8 cellular contexts compared by ENCODE assay signal in genomic region chr16:84116720-84117481, GRCh38. TPM values are rescaled to one million over a fixed set of nuclear protein-coding genes. Genes with fewer than 3 reads are reported as not detected.
A peak's percentile ranks its signal among the peaks of the same experiment; 100 is the strongest.
DNase-seq lines count a peak whose midpoint lies in the region; ATAC-seq and TF ChIP-seq lines count a peak whose summit lies in the region.

MBTPS1 (minus strand) TSS chr16:84116942; CDS start chr16:84101783, 15,159 bp downstream.

- peak within 1 kb of the TSS; percentile 77 to 83 for H3K27ac ChIP-seq in ovary
- H3K27ac ChIP-seq in thyroid gland, result peak within 1 kb of the TSS; percentile 66 to 92 (median 68)

- DNase-seq in GM10266 (ENCODE audit: extremely low spot score) (peak; percentile 97), NCI-H1105 (lab: John Stamatoyannopoulos, UW) (peak; percentile 91), SKM-1 treated with dmso at 0.1 percent for 144 hours (lab: John Stamatoyannopoulos, UW; ENCODE audit: unreplicated experiment) (peak; percentile 96), head of caudate nucleus (peak; percentile 90 to 99 (median 98)), ovary (peak; percentile 98 to 99 (median 99)), thyroid gland (peak; percentile 98)
- DNase-seq in activated naive CD8-positive, alpha-beta T cell treated with anti-CD3 and anti-CD28 coated beads for 36 hours, result peak; percentile 100

- H3K4me3 ChIP-seq in ovary (peak within 1 kb of the TSS; percentile 92), thyroid gland (replicated peaks in 1 of 3) (peak within 1 kb of the TSS; percentile 81 to 93 (median 88))

- H3K4me1 ChIP-seq in ovary (ENCODE audit: insufficient read depth) (peaks cover 5% of the 10 kb centered on the region), thyroid gland (peaks cover 17 to 24% of the 10 kb centered on the region in 2 donors)

- peak within 1 kb of the TSS; percentile 94 for H3K27ac Mint-ChIP-seq in activated naive CD8-positive, alpha-beta T cell treated with anti-CD3 and anti-CD28 coated beads for 36 hours

- H3K4me3 Mint-ChIP-seq in activated naive CD8-positive, alpha-beta T cell treated with anti-CD3 and anti-CD28 coated beads for 36 hours, result peak within 1 kb of the TSS; percentile 92

- no peaks in the 10 kb centered on the region for H3K27me3 Mint-ChIP-seq in activated naive CD8-positive, alpha-beta T cell treated with anti-CD3 and anti-CD28 coated beads for 36 hours

- H3K36me3 ChIP-seq in ovary (no peaks in the 10 kb centered on the region), thyroid gland (no peaks in the 10 kb centered on the region)

- peaks cover 10% of the 10 kb centered on the region for H3K4me1 Mint-ChIP-seq in activated naive CD8-positive, alpha-beta T cell treated with anti-CD3 and anti-CD28 coated beads for 36 hours

- 0 to 1% (median 0%) methylated on average over 66 to 93 of the region's 93 CpGs for WGBS in ovary, 3 donors
- WGBS in thyroid gland, 2 donors, result 0 to 1% methylated on average over 25 to 30 of the region's 93 CpGs

- H3K9me3 ChIP-seq in ovary (no peaks in the 10 kb centered on the region), thyroid gland (no peaks in the 10 kb centered on the region)

- ATAC-seq in HG02642 (IDR thresholded peaks at IDR 0.05; ENCODE audit: poor library complexity, unreplicated experiment), result peak; percentile 93

- peaks cover 1% of the 10 kb centered on the region for H3K36me3 Mint-ChIP-seq in activated naive CD8-positive, alpha-beta T cell treated with anti-CD3 and anti-CD28 coated beads for 36 hours

- no peaks in the 10 kb centered on the region for H3K27me3 ChIP-seq in ovary
- no peaks in the 10 kb centered on the region for H3K27me3 ChIP-seq in thyroid gland

- intact Hi-C loops in head of caudate nucleus (cut with DNase I), result no loop called here
- intact Hi-C loops in ovary (cut with DNase I), result no loop called here
- intact Hi-C loops in thyroid gland (cut with DNase I), result no loop called here

- no peak for TF ChIP-seq EP300 in ovary (IDR thresholded peaks at IDR 0.05)

- TF ChIP-seq CTCF in GM10266 (IDR thresholded peaks at IDR 0.05; ENCODE audit: control insufficient read depth, insufficient read depth, low read depth, missing control alignments) (no peak), ovary (IDR thresholded peaks at IDR 0.05) (peak in 2 of 3 donors; percentile 10 to 61), thyroid gland (IDR thresholded peaks at IDR 0.05) (peak in 2 of 6 experiments; percentile 2 to 63)

- TF ChIP-seq POLR2A in ovary (IDR thresholded peaks at IDR 0.05) (peak; percentile 72), thyroid gland (IDR thresholded peaks at IDR 0.05) (peak; percentile 59 to 95)

- H3K9me3 Mint-ChIP-seq in activated naive CD8-positive, alpha-beta T cell treated with anti-CD3 and anti-CD28 coated beads for 36 hours, result no peaks in the 10 kb centered on the region

RNA-seq across cellular contexts. Expression of gene MBTPS1, which starts in this region (rescaled TPM):
- 10 to 100 TPM; 29.6 to 30.2 TPM for total RNA-seq in activated naive CD8-positive, alpha-beta T cell treated with anti-CD3 and anti-CD28 coated beads for 36 hours
- total RNA-seq in ovary (10 to 100 TPM; 78.8 to 99.2 (median 90.3) TPM), thyroid gland (100 to 1,000 TPM; 126 to 185 (median 166) TPM)
- polyA plus RNA-seq in ovary, result 100 to 1,000 TPM in 1 of 2 donors, 10 to 100 TPM in 1; 73.8 to 122 TPM

Comparison
In these comparisons a context has a peak if more than half of its experiments do, and no peak if none do; other contexts are left out.
1. Peak in every context shown above with its lines: DNase-seq, ATAC-seq, H3K4me3 ChIP-seq and H3K27ac ChIP-seq.